ENCODE assay signal across 8 cellular contexts in genomic region chr12:40192704-40193255, GRCh38.
DNase-seq lines count a peak whose midpoint lies in the region; ATAC-seq lines count a peak whose summit lies in the region.

No MANE protein-coding gene starts in this region.

- no peaks in the 10 kb centered on the region for H3K4me1 Mint-ChIP-seq in central memory CD8-positive, alpha-beta T cell

- H3K9me3 Mint-ChIP-seq in central memory CD8-positive, alpha-beta T cell: no peaks in the 10 kb centered on the region

- no peaks in the 10 kb centered on the region for H3K27me3 Mint-ChIP-seq in central memory CD8-positive, alpha-beta T cell

- no peak overlapping the region for H3K4me3 Mint-ChIP-seq in central memory CD8-positive, alpha-beta T cell

- DNase-seq in central memory CD8-positive, alpha-beta T cell (ENCODE audit: low spot score in 2 of 2): no peak
- no peak for DNase-seq in stimulated activated naive CD4-positive, alpha-beta T cell (lab: John Stamatoyannopoulos, UW)
- DNase-seq in globus pallidus (ENCODE audit: low spot score): no peak
- no peak for DNase-seq in stimulated activated CD4-positive, alpha-beta T cell treated with anti-CD3 and anti-CD28 coated beads, Interleukin-4, amount 100 ng/mL, for 1 hour
- DNase-seq in DMS53 treated with DMSO at 0.1 percent for 48 hours (lab: John Stamatoyannopoulos, UW; ENCODE audit: unreplicated experiment): no peak

- ATAC-seq in GM18508 (IDR thresholded peaks at IDR 0.05; ENCODE audit: insufficient read depth, unreplicated experiment) (peak; percentile 99), GM21526 (IDR thresholded peaks at IDR 0.05; ENCODE audit: low FRiP score, unreplicated experiment) (peak; percentile 98), HG03469 (IDR thresholded peaks at IDR 0.05; ENCODE audit: unreplicated experiment) (peak; percentile 97)
- ATAC-seq in central memory CD8-positive, alpha-beta T cell (replicated peaks; ENCODE audit: extremely low read depth, poor library complexity, severe bottlenecking): peak; percentile 40

- H3K27ac Mint-ChIP-seq in central memory CD8-positive, alpha-beta T cell (ENCODE audit: low read depth): no peak overlapping the region

- H3K36me3 Mint-ChIP-seq in central memory CD8-positive, alpha-beta T cell (ENCODE audit: insufficient read depth): no peaks in the 10 kb centered on the region

Comparison
In these comparisons a context has a peak if more than half of its experiments do, and no peak if none do; other contexts are left out.
1. ATAC-seq: peak in every context shown above with its lines; median percentile 99 in GM18508; 98 in GM21526; 97 in HG03469; 40 in central memory CD8-positive, alpha-beta T cell.